Comparison of ENCODE assay signal across 23 cellular contexts in genomic region chr1:8139941-8140340, GRCh38.
DNase-seq lines count a peak whose midpoint lies in the region; ATAC-seq, FAIRE-seq and TF ChIP-seq lines count a peak whose summit lies in the region.
"Had no signal": no experiment of that assay in that cellular context is flagged by ENCODE, and none has a peak within 500 bp of the region (broad histone marks: within the 10 kb centered on the region; RNA-seq: fewer than 3 reads in every experiment).

No MANE protein-coding gene starts in this region.

- H4K8ac ChIP-seq in IMR-90 (ENCODE audit: low read depth in 2 of 2, low read length in 2 of 2) (no peak overlapping the region), H1 (ENCODE audit: extremely low read depth, insufficient read depth, low read length) (no peak overlapping the region)

- H3K18ac ChIP-seq in IMR-90 (ENCODE audit: low read depth, low read length) (no peak overlapping the region), H1 (ENCODE audit: extremely low read depth, low read length) (peak overlapping the region; percentile 17)

- H3K4me3 ChIP-seq in IMR-90 (ENCODE audit: insufficient read depth, low read depth, low read length) (no peak overlapping the region), H1 (ENCODE audit: extremely low read depth in 1 of 4, insufficient read depth in 2 of 4, low read depth in 3 of 4, low read length in 4 of 4) (no peak overlapping the region), MG63 (no peak overlapping the region), lower lobe of right lung (no peak overlapping the region)
- H3K4me3 ChIP-seq: GM12878 had no signal

- FAIRE-seq in H1 (lab: Jason Lieb, UNC) = no peak
- FAIRE-seq: GM12878 had no signal

- peaks cover 0 to 3% of the 10 kb centered on the region in 2 experiments; a peak in 1 of 4 replicates for H3K79me1 ChIP-seq in IMR-90 (ENCODE audit: low read depth in 1 of 2, low read length in 2 of 2)
- H3K79me1 ChIP-seq in H1 (ENCODE audit: low read depth, low read length) = no peaks in the 10 kb centered on the region

- no peaks in the 10 kb centered on the region for H3K23me2 ChIP-seq in H1 (ENCODE audit: low read depth, low read length)

- H3K36me3 ChIP-seq in IMR-90 (ENCODE audit: control insufficient read depth, insufficient read depth, low read length) (no peaks in the 10 kb centered on the region), H1 (ENCODE audit: control insufficient read depth in 2 of 4, insufficient read depth in 4 of 4, low read length in 3 of 4) (no peaks in the 10 kb centered on the region), MG63 (no peaks in the 10 kb centered on the region), lower lobe of right lung (no peaks in the 10 kb centered on the region)

- H2BK5ac ChIP-seq in IMR-90 (ENCODE audit: low read depth, low read length, poor library complexity, severe bottlenecking) (no peak overlapping the region), H1 (ENCODE audit: low read depth, low read length) (no peak overlapping the region)

- H3K79me2 ChIP-seq in H1 (ENCODE audit: control insufficient read depth in 1 of 2, insufficient read depth in 2 of 2, low read length in 2 of 2) = no peaks in the 10 kb centered on the region

- H4K20me1 ChIP-seq in IMR-90 (ENCODE audit: insufficient read depth, low read length) (no peaks in the 10 kb centered on the region), H1 (replicated peaks in 1 of 2; ENCODE audit: control insufficient read depth in 1 of 2, insufficient read depth in 2 of 2, low read length in 2 of 2) (no peaks in the 10 kb centered on the region)

- BruUV-seq in IMR-90 (replicated peaks; lab: Mats Ljungman, UMichigan) = no TSS peak

- TF ChIP-seq CTCF in IMR-90 (conservative IDR thresholded peaks at IDR 0.05; ENCODE audit: low read depth, low read length) = no peak
- no peak for TF ChIP-seq CTCF in H1 (IDR thresholded peaks at IDR 0.05; ENCODE audit: control extremely low read depth in 1 of 3, insufficient read depth in 1 of 3, low read depth in 1 of 3, low read length in 3 of 3)
- TF ChIP-seq CTCF in nephron progenitor cell (IDR thresholded peaks at IDR 0.05) = no peak
- no peak for TF ChIP-seq CTCF in lower lobe of right lung (IDR thresholded peaks at IDR 0.05)

- H4K91ac ChIP-seq in IMR-90 (ENCODE audit: insufficient read depth, low read depth, low read length) (no peak overlapping the region), H1 (replicated peaks; ENCODE audit: insufficient read length, low read length) (no peak overlapping the region)

- no peak overlapping the region for H3K9ac ChIP-seq in IMR-90 (ENCODE audit: low read depth, low read length)
- no peak overlapping the region for H3K9ac ChIP-seq in H1 (replicated peaks in 1 of 4; ENCODE audit: extremely low read depth in 1 of 4, low read depth in 3 of 4, low read length in 3 of 4)

- POLR2A ChIA-PET in IMR-90 (lab: Charles Lee; ENCODE audit: unreplicated experiment) (no interaction called here), H1 (lab: Charles Lee; ENCODE audit: partially characterized antibody) (no interaction called here)

- intact Hi-C loops in IMR-90 (cut with micrococcal nuclease) (no loop called here), lower lobe of right lung (cut with DNase I) (no loop called here)

- peaks cover 8% of the 10 kb centered on the region; the same call in 1 of the 2 replicates for H3K9me1 ChIP-seq in IMR-90 (ENCODE audit: insufficient read depth, low read length)

- TF ChIP-seq RAD21 in IMR-90 (IDR thresholded peaks at IDR 0.05; ENCODE audit: low read length) = no peak
- no peak for TF ChIP-seq RAD21 in H1 (IDR thresholded peaks at IDR 0.05 in 1 of 2, conservative IDR thresholded peaks at IDR 0.05 in 1 of 2; ENCODE audit: low read depth in 2 of 2, low read length in 2 of 2)

- no peak for TF ChIP-seq POLR2A in IMR-90 (IDR thresholded peaks at IDR 0.05; ENCODE audit: low read depth, low read length)
- TF ChIP-seq POLR2A in H1 (IDR thresholded peaks at IDR 0.05; ENCODE audit: control extremely low read depth in 1 of 2, low read depth in 2 of 2, low read length in 2 of 2) = no peak

- H3K27ac Mint-ChIP-seq in nephron progenitor cell = peak overlapping the region; percentile 54
- H3K27ac Mint-ChIP-seq: B cell; CD8-positive, alpha-beta T cell; HFFc6 had no signal

- H2BK15ac ChIP-seq in IMR-90 (ENCODE audit: low read depth, low read length) (peak overlapping the region; percentile 17; the same call in 1 of the 3 replicates), H1 (ENCODE audit: low read length) (no peak overlapping the region)

- no peaks in the 10 kb centered on the region for H3K36me3 Mint-ChIP-seq in nephron progenitor cell (ENCODE audit: low read depth)
- H3K36me3 Mint-ChIP-seq: CD8-positive, alpha-beta T cell had no signal

- no peak for TF ChIP-seq EP300 in H1 (IDR thresholded peaks at IDR 0.05; ENCODE audit: borderline replicate concordance in 1 of 2, low read depth in 2 of 2, low read length in 2 of 2)

- H2AK9ac ChIP-seq in IMR-90 (replicated peaks; ENCODE audit: low read depth, low read length, poor library complexity) = no peak overlapping the region

- H4K5ac ChIP-seq in IMR-90 (ENCODE audit: low read depth, low read length) = no peak overlapping the region
- no peak overlapping the region for H4K5ac ChIP-seq in H1 (ENCODE audit: insufficient read length, low read depth, low read length)

- H3K14ac ChIP-seq in IMR-90 (replicated peaks; ENCODE audit: low read depth, low read length) (no peak overlapping the region), H1 (ENCODE audit: insufficient read length) (no peak overlapping the region)

- H2BK120ac ChIP-seq in IMR-90 (ENCODE audit: low read depth, low read length) (no peak overlapping the region), H1 (replicated peaks; ENCODE audit: low read depth, low read length) (no peak overlapping the region)

- ATAC-seq in IMR-90 (ENCODE audit: low read depth) = no peak
- no peak for ATAC-seq in lower lobe of right lung
- ATAC-seq: CD8-positive, alpha-beta T cell; GM12878 had no signal

- DNase-seq in IMR-90 (no peak), H1 (ENCODE audit: low read depth in 1 of 2, low spot score in 2 of 2) (no peak), nephron progenitor cell (no peak), MG63 (no peak), lower lobe of right lung (no peak), NCI-H2196 (lab: John Stamatoyannopoulos, UW; ENCODE audit: unreplicated experiment) (no peak), NCI-H2081 treated with DMSO at 0.1 percent for 48 hours (lab: John Stamatoyannopoulos, UW) (no peak)
- DNase-seq: Caco-2; CD8-positive, alpha-beta T cell; GDM1; H7; HFFc6; NCI-H1092; NCI-H1436; NCI-H187; NCI-H446; NCI-H524 treated with DMSO at 0.1 percent for 48 hours; NCI-H774; Right ventricle myocardium superior; T-helper 1 cell had no signal

- H3K27me3 ChIP-seq in IMR-90 (ENCODE audit: control insufficient read depth, insufficient read depth, low read length) (no peaks in the 10 kb centered on the region; the same call in 1 of the 2 replicates), H1 (replicated peaks in 1 of 4; ENCODE audit: control insufficient read depth in 3 of 4, extremely low read depth in 1 of 4, insufficient read depth in 3 of 4, low read length in 3 of 4) (no peaks in the 10 kb centered on the region), MG63 (no peaks in the 10 kb centered on the region), lower lobe of right lung (ENCODE audit: low read depth) (no peaks in the 10 kb centered on the region)

- peaks cover 13% of the 10 kb centered on the region for H3K4me1 ChIP-seq in IMR-90 (ENCODE audit: control insufficient read depth, insufficient read depth, low read length)
- no peaks in the 10 kb centered on the region for H3K4me1 ChIP-seq in H1 (replicated peaks in 1 of 4; ENCODE audit: control insufficient read depth in 3 of 4, insufficient read depth in 4 of 4, low read length in 3 of 4)
- peaks cover 11% of the 10 kb centered on the region for H3K4me1 ChIP-seq in lower lobe of right lung

- dilution Hi-C loops in IMR-90 (cut with HindIII; ENCODE audit: low sequenced_read_pairs, unreplicated experiment) = no loop called here

- H3K4ac ChIP-seq in IMR-90 (ENCODE audit: low read depth, low read length) (peak overlapping the region; percentile 10), H1 (replicated peaks; ENCODE audit: insufficient read length, low read depth, low read length) (no peak overlapping the region)

- no peak overlapping the region for H3K56ac ChIP-seq in IMR-90 (ENCODE audit: extremely low read depth, insufficient read depth, low read length)
- no peak overlapping the region for H3K56ac ChIP-seq in H1 (replicated peaks; ENCODE audit: insufficient read length, low read depth, low read length)

- peaks cover 7% of the 10 kb centered on the region for H3K27me3 Mint-ChIP-seq in nephron progenitor cell (ENCODE audit: low read depth, poor library complexity)

- H2AK5ac ChIP-seq in IMR-90 (ENCODE audit: low read depth, low read length) = peak overlapping the region; percentile 61; the same call in 1 of the 2 replicates
- no peak overlapping the region for H2AK5ac ChIP-seq in H1 (ENCODE audit: low read depth, low read length)

- no peak overlapping the region for H3K23ac ChIP-seq in IMR-90 (ENCODE audit: low read depth, low read length)
- no peak overlapping the region for H3K23ac ChIP-seq in H1 (ENCODE audit: insufficient read length)

- H2BK12ac ChIP-seq in H1 (ENCODE audit: low read depth, low read length) = no peak overlapping the region

- WGBS in IMR-90 (ENCODE audit: extremely low coverage in 2 of 2, insufficient read length in 1 of 2), 2 experiments = 100% methylated on average over 4 of the region's 11 CpGs; no CpG with 5 or more reads in 1 of the 2 experiments
- 96% methylated on average over 11 of the region's 11 CpGs; no CpG with 5 or more reads in 1 of the 2 experiments for WGBS in H1 (ENCODE audit: extremely low coverage in 1 of 2, insufficient coverage in 1 of 2, insufficient read length in 1 of 2, insufficient replicate concordance in 2 of 2, low coverage in 1 of 2, low lambda C conversion rate in 2 of 2, missing lambda C conversion rate in 1 of 2), 2 experiments

- in situ Hi-C loops in IMR-90 (cut with MboI; ENCODE audit: low sequenced_read_pairs) = no loop called here

- H3K4me1 Mint-ChIP-seq in nephron progenitor cell = peaks cover 74% of the 10 kb centered on the region
- H3K4me1 Mint-ChIP-seq: B cell had no signal

- H2AFZ ChIP-seq in IMR-90 (replicated peaks; ENCODE audit: low read length, poor library complexity) (no peak overlapping the region), H1 (ENCODE audit: low read length) (peak overlapping the region; percentile 77; the same call in 1 of the 2 replicates)

- H3K9me3 Mint-ChIP-seq in nephron progenitor cell = no peaks in the 10 kb centered on the region
- H3K9me3 Mint-ChIP-seq: CD8-positive, alpha-beta T cell; HFFc6 had no signal

- H3K27ac ChIP-seq in IMR-90 (ENCODE audit: insufficient read depth, low read length) (no peak overlapping the region), H1 (ENCODE audit: low read depth, low read length) (no peak overlapping the region), lower lobe of right lung (no peak overlapping the region)
- H3K27ac ChIP-seq: C4-2B had no signal

- no peak overlapping the region for H3K4me3 Mint-ChIP-seq in nephron progenitor cell
- H3K4me3 Mint-ChIP-seq: B cell; CD8-positive, alpha-beta T cell; HFFc6 had no signal

- CTCF ChIA-PET in IMR-90 (lab: Yijun Ruan, JAX) = no interaction called here
- CTCF ChIA-PET in H1 (lab: Charles Lee; ENCODE audit: partially characterized antibody) = interaction anchor here (1.1 to 1.8 kb wide), 2 partner anchors 10 to 19 kb away, joined by 3 read pairs; no protein-coding TSS in a partner anchor

- H2BK20ac ChIP-seq in IMR-90 (ENCODE audit: low read depth, low read length) (no peak overlapping the region), H1 (ENCODE audit: low read length) (no peak overlapping the region)

- H3K9me3 ChIP-seq in IMR-90 (ENCODE audit: control insufficient read depth, insufficient read depth, low read length) = no peaks in the 10 kb centered on the region
- H3K9me3 ChIP-seq in H1 (ENCODE audit: insufficient read depth in 2 of 2, low read depth in 1 of 2, low read length in 1 of 2) = no peaks in the 10 kb centered on the region
- no peaks in the 10 kb centered on the region for H3K9me3 ChIP-seq in MG63
- no peaks in the 10 kb centered on the region for H3K9me3 ChIP-seq in lower lobe of right lung
- H3K9me3 ChIP-seq: Caco-2 had no signal

- H3K4me2 ChIP-seq in IMR-90 (ENCODE audit: low read depth, low read length) (no peak overlapping the region), H1 (ENCODE audit: insufficient read depth in 1 of 2, low read depth in 2 of 2, low read length in 2 of 2) (no peak overlapping the region)
